ENCODE assay signal across 8 cellular contexts in genomic region chr2:165952600-165953210, GRCh38. TPM values are rescaled to one million over a fixed set of nuclear protein-coding genes. Genes with fewer than 3 reads are reported as not detected.
DNase-seq lines count a peak whose midpoint lies in the region; ATAC-seq, FAIRE-seq and TF ChIP-seq lines count a peak whose summit lies in the region.

No MANE protein-coding gene starts in this region.

- H3K4me1 ChIP-seq in A549 (peaks cover 17% of the 10 kb centered on the region; the same call in 2 of the 3 replicates), SJCRH30 (peaks cover 5% of the 10 kb centered on the region; the same call in 1 of the 2 replicates), upper lobe of left lung (peaks cover 21 to 32% (median 28%) of the 10 kb centered on the region in 4 donors)

- H3K4me2 ChIP-seq in A549 = peak overlapping the region; percentile 89

- TF ChIP-seq EP300 in A549 (IDR thresholded peaks at IDR 0.05) (no peak), upper lobe of left lung (IDR thresholded peaks at IDR 0.05) (no peak)

- CTCF ChIA-PET in A549 (lab: Yijun Ruan, JAX) = interaction anchor here (0.6 to 4.3 kb wide), 7 partner anchors 12 to 749 kb away, joined by 3 to 32 read pairs (median 3); partner anchors contain the start of genes SCN1A and SCN3A

- no peak for TF ChIP-seq RAD21 in A549 (conservative IDR thresholded peaks at IDR 0.05 in 1 of 2, IDR thresholded peaks at IDR 0.05 in 1 of 2)

- ATAC-seq in A549 = no peak
- no peak for ATAC-seq in upper lobe of left lung (ENCODE audit: low FRiP score in 2 of 2)
- ATAC-seq in HG02763 (IDR thresholded peaks at IDR 0.05; ENCODE audit: unreplicated experiment) = no peak

- H3K4me3 ChIP-seq in A549 (peak overlapping the region; percentile 63), SJCRH30 (peak overlapping the region; percentile 93), iPS-18c (ENCODE audit: insufficient read depth, low read depth, low read length) (peak overlapping the region; percentile 61), upper lobe of left lung (peak overlapping the region; percentile 73 to 85 (median 78))

- no peak for DNase-seq in A549 (ENCODE audit: low read depth in 1 of 2, low spot score in 1 of 2)
- no peak for DNase-seq in GM19239 (ENCODE audit: insufficient read length, low spot score)
- DNase-seq in SJCRH30 = peak in 1 of 2 experiments; percentile 19
- DNase-seq in upper lobe of left lung = no peak
- DNase-seq in effector CD8-positive, alpha-beta T cell (lab: John Stamatoyannopoulos, UW) = no peak
- no peak for DNase-seq in urothelium cell line (ENCODE audit: low spot score)

- no peaks in the 10 kb centered on the region for H3K27me3 ChIP-seq in SJCRH30
- H3K27me3 ChIP-seq in upper lobe of left lung = no peaks in the 10 kb centered on the region

- H3K36me3 ChIP-seq in SJCRH30 (peaks cover 17% of the 10 kb centered on the region), upper lobe of left lung (peaks cover 0 to 14% (median 0%) of the 10 kb centered on the region in 4 donors)

- WGBS in A549 (ENCODE audit: missing lambda C conversion rate) = 21% methylated on average over 4 of the region's 4 CpGs
- WGBS in upper lobe of left lung, 2 donors = 8 to 17% methylated on average over 4 of the region's 4 CpGs

- H3K27ac ChIP-seq in A549 (peak overlapping the region; percentile 79 to 94), SJCRH30 (peak overlapping the region; percentile 76), upper lobe of left lung (peak overlapping the region; percentile 86 to 91 (median 90))

- no peak for FAIRE-seq in A549 (lab: Jason Lieb, UNC)
- FAIRE-seq in GM19239 (lab: Jason Lieb, UNC) = peak; percentile 93
- FAIRE-seq in urothelium cell line (lab: Jason Lieb, UNC) = no peak

- TF ChIP-seq CTCF in A549 (IDR thresholded peaks at IDR 0.05) (no peak), upper lobe of left lung (IDR thresholded peaks at IDR 0.05) (no peak)

- TF ChIP-seq POLR2A in A549 (IDR thresholded peaks at IDR 0.05; ENCODE audit: low read length) (no peak), upper lobe of left lung (IDR thresholded peaks at IDR 0.05) (no peak)

- POLR2A ChIA-PET in A549 (lab: Yijun Ruan, JAX) = no interaction called here

- H3K9me3 ChIP-seq in A549 = no peaks in the 10 kb centered on the region
- no peaks in the 10 kb centered on the region for H3K9me3 ChIP-seq in SJCRH30 (replicated peaks)
- no peaks in the 10 kb centered on the region for H3K9me3 ChIP-seq in iPS-18c (ENCODE audit: control insufficient read depth, insufficient read depth, low read length)
- no peaks in the 10 kb centered on the region for H3K9me3 ChIP-seq in upper lobe of left lung

TF ChIP-seq in A549, 52 proteins besides CTCF, POLR2A, EP300 and RAD21:
- TF ChIP-seq MAFK (IDR thresholded peaks at IDR 0.05; ENCODE audit: partially characterized antibody) (peak; percentile 35), HMGXB4 (CRISPR knock-in tag; IDR thresholded peaks at IDR 0.05; ENCODE audit: borderline replicate concordance) (no peak)

RNA-seq across cellular contexts. Expression of gene TTC21B, which starts 0.9 kb away (rescaled TPM):
- polyA plus RNA-seq in A549 (2011; rRNA removed) = 17.5 and 23.3 TPM in 2 replicates
- 5.4 and 5.9 TPM in 2 replicates for polyA plus RNA-seq in A549 (2012; cell fraction: cytosol; rRNA removed)
- polyA plus RNA-seq in A549 (2012; cell fraction: nucleus; rRNA removed) = 4.9 and 6.3 TPM in 2 replicates
- polyA plus RNA-seq in A549 (2017; fragmentation: RNase III; extraction: RNeasy Plus Mini Kit Qiagen cat#74134 plus additional on column Dnase treatment) = 6.1 to 7.2 TPM (median 6.2 TPM) in 3 replicates
- 15.8 and 18.6 TPM in 2 replicates for polyA minus RNA-seq in A549 (2011; rRNA and poly(A)+ RNA removed)
- 37.0 and 38.4 TPM in 2 replicates for total RNA-seq in SJCRH30 (2014; rRNA removed; shearing (Covaris generic))
- total RNA-seq in upper lobe of left lung = 100 to 1,000 TPM in 1 of 6 donors, 10 to 100 TPM in 5; 14.6 to 150 (median 36.5) TPM
